8 cellular contexts compared by ENCODE assay signal in genomic region chr4:26320453-26321325, GRCh38. TPM values are rescaled to one million over a fixed set of nuclear protein-coding genes. Genes with fewer than 3 reads are reported as not detected.
A peak's percentile ranks its signal among the peaks of the same experiment; 100 is the strongest.
DNase-seq lines count a peak whose midpoint lies in the region; ATAC-seq and TF ChIP-seq lines count a peak whose summit lies in the region.

RBPJ (plus strand) TSS chr4:26321014; CDS start chr4:26321029, 15 bp downstream.

- no peaks in the 10 kb centered on the region for H3K27me3 ChIP-seq in MG63

- H3K27me3 Mint-ChIP-seq in natural killer cell (ENCODE audit: low read depth in 2 of 2): peaks cover 0 to 14% of the 10 kb centered on the region in 2 donors

- DNase-seq in DMS114 treated with DMSO at 0.1 percent for 48 hours (lab: John Stamatoyannopoulos, UW; ENCODE audit: unreplicated experiment) (peak; percentile 92), MG63 (peak; percentile 94), SHP77 (lab: John Stamatoyannopoulos, UW) (peak; percentile 73 to 84), fibroblast of peridontal ligament (ENCODE audit: extremely low read depth) (peak; percentile 98), natural killer cell (peak; percentile 82)
- peak; percentile 73 for DNase-seq in activated T-helper 9 cell treated with anti-CD3 and anti-CD28 coated beads, Interleukin-2, amount 50 U/mL, for 16 hours (ENCODE audit: low read depth)
- DNase-seq in stimulated activated naive CD4-positive, alpha-beta T cell (lab: John Stamatoyannopoulos, UW): peak; percentile 72 to 87 (median 82)

- no peaks in the 10 kb centered on the region for H3K36me3 Mint-ChIP-seq in natural killer cell

- peaks cover 39 to 49% of the 10 kb centered on the region in 2 donors for H3K4me1 Mint-ChIP-seq in natural killer cell

- intact Hi-C loops in natural killer cell (cut with micrococcal nuclease): loop anchor here (2.0 to 10.0 kb wide), 4 partner anchors 246 to 540 kb away; partner anchors contain the start of genes SMIM20 and STIM2

- TF ChIP-seq CTCF in natural killer cell (IDR thresholded peaks at IDR 0.05): no peak

- peak within 1 kb of the TSS; percentile 100 for H3K4me3 Mint-ChIP-seq in natural killer cell

- peaks cover 20% of the 10 kb centered on the region for H3K36me3 ChIP-seq in MG63

- H3K27ac Mint-ChIP-seq in natural killer cell: peak within 1 kb of the TSS; percentile 92 to 96

- ATAC-seq in GM21786 (IDR thresholded peaks at IDR 0.05; ENCODE audit: unreplicated experiment) (peak; percentile 21), natural killer cell (peak; percentile 45 to 52 (median 49))

- H3K9me3 Mint-ChIP-seq in natural killer cell: peaks cover 2 to 4% of the 10 kb centered on the region in 2 donors

- peaks cover 3% of the 10 kb centered on the region for H3K9me3 ChIP-seq in MG63

- peak within 1 kb of the TSS; percentile 74 for H3K4me3 ChIP-seq in MG63

RNA-seq across cellular contexts. Expression of gene RBPJ, which starts in this region (rescaled TPM):
- 50.7 and 59.4 TPM in 2 replicates for total RNA-seq in MG63 (2014; rRNA removed; shearing (Covaris generic); ENCODE audit: low replicate concordance)
- total RNA-seq in natural killer cell: 10 to 100 TPM; 46.4 to 53.3 (median 48.8) TPM

Comparison
In these comparisons a context has a peak if more than half of its experiments do, and no peak if none do; other contexts are left out.
1. Peak in every context shown above with its lines: DNase-seq, ATAC-seq and H3K4me3 ChIP-seq.